16 cellular contexts compared by ENCODE assay signal in genomic region chr2:30867385-30867784, GRCh38.
"Had no signal": no experiment of that assay in that cellular context is flagged by ENCODE, and none has a peak within 500 bp of the region (broad histone marks: within the 10 kb centered on the region; RNA-seq: fewer than 3 reads in every experiment).

No MANE protein-coding gene starts in this region.

- H3K4me1 Mint-ChIP-seq: activated naive CD4-positive, alpha-beta T cell treated with anti-CD3 and anti-CD28 coated beads, Interleukin-2, amount 50 U/mL, for 24 hours had no signal

- ATAC-seq: activated CD8-positive, alpha-beta T cell treated with anti-CD3 and anti-CD28 coated beads, Interleukin-2, amount 10 ng/mL, durations not matched to agents 7 days and 5 days; esophagus mucosa; left lung; natural killer cell had no signal

- H3K79me2 ChIP-seq: hepatocyte had no signal

- H3K9me3 Mint-ChIP-seq: activated naive CD4-positive, alpha-beta T cell treated with anti-CD3 and anti-CD28 coated beads, Interleukin-2, amount 50 U/mL, for 24 hours; natural killer cell had no signal

- H2AFZ ChIP-seq: hepatocyte had no signal

- H3K4me3 ChIP-seq: adrenal gland, hepatocyte, left lung had no signal

- H3K4me3 Mint-ChIP-seq: activated CD8-positive, alpha-beta T cell treated with anti-CD3 and anti-CD28 coated beads, Interleukin-2, amount 10 ng/mL, durations not matched to agents 7 days and 5 days; activated naive CD4-positive, alpha-beta T cell treated with anti-CD3 and anti-CD28 coated beads, Interleukin-2, amount 50 U/mL, for 24 hours; natural killer cell had no signal

- H3K36me3 Mint-ChIP-seq: activated naive CD4-positive, alpha-beta T cell treated with anti-CD3 and anti-CD28 coated beads, Interleukin-2, amount 50 U/mL, for 24 hours; natural killer cell had no signal

- H3K4me2 ChIP-seq: hepatocyte had no signal

- H3K4me1 ChIP-seq: adrenal gland had no signal

- H3K27ac ChIP-seq: adrenal gland, hepatocyte, left lung had no signal

- FAIRE-seq: colon, endometrium, keratinocyte had no signal

- H3K36me3 ChIP-seq: adrenal gland, left lung had no signal

- H3K9me3 ChIP-seq: adrenal gland, left lung had no signal

- H3K27me3 ChIP-seq: adrenal gland, hepatocyte, left lung had no signal

- H3K27ac Mint-ChIP-seq: activated CD8-positive, alpha-beta T cell treated with anti-CD3 and anti-CD28 coated beads, Interleukin-2, amount 10 ng/mL, durations not matched to agents 7 days and 5 days; activated naive CD4-positive, alpha-beta T cell treated with anti-CD3 and anti-CD28 coated beads, Interleukin-2, amount 50 U/mL, for 24 hours; natural killer cell had no signal

- DNase-seq: activated CD4-positive, alpha-beta T cell treated with anti-CD3 and anti-CD28 coated beads for 48 hours; activated CD8-positive, alpha-beta memory T cell treated with anti-CD3 and anti-CD28 coated beads, Interleukin-2, amount 50 U/mL, for 4 hours; activated CD8-positive, alpha-beta T cell treated with anti-CD3 and anti-CD28 coated beads, Interleukin-2, amount 10 ng/mL, durations not matched to agents 7 days and 5 days; activated effector memory CD4-positive, alpha-beta T cell treated with anti-CD3 and anti-CD28 coated beads, Interleukin-2, amount 50 U/mL, for 16 hours; activated T-cell treated with anti-CD3 and anti-CD28 coated beads, Interleukin-2, amount 50 U/mL, for 48 hours; adrenal gland; left lung; mesenchymal stem cell; natural killer cell; stimulated activated CD4-positive, alpha-beta T cell treated with anti-CD3 and anti-CD28 coated beads, Interleukin-2, amount 100 ng/mL, for 24 hours had no signal
